ENCODE assay signal across 32 cellular contexts in the genomic region with DNA sequence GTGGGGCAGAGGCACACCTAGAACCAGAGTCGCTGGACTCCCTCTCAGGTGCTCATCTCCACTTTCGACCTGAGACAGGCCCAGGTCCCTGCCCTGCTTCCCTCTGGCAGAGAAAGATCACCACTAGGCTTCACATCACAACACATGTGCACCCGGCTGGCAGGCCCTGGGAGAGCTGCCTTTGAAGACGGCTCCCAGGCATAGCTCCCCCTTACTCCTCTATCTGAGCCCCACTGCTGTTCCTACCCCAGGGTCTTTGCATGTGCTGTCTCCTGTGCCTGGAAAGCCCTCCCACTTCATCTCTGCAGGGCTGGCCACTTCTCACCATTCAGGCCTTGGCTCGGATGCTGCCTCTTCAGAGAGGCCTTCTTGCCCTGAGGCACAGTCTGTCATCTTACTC.
DNase-seq lines count a peak whose midpoint lies in the region; ATAC-seq, FAIRE-seq and TF ChIP-seq lines count a peak whose summit lies in the region.
"Had no signal": no experiment of that assay in that cellular context is flagged by ENCODE, and none has a peak within 500 bp of the region (broad histone marks: within the 10 kb centered on the region; RNA-seq: fewer than 3 reads in every experiment).

No MANE protein-coding gene starts in this region.

- peaks cover 31% of the 10 kb centered on the region for H3K4me1 Mint-ChIP-seq in activated naive CD8-positive, alpha-beta T cell (ENCODE audit: low read depth)
- peaks cover 25% of the 10 kb centered on the region for H3K4me1 Mint-ChIP-seq in activated naive CD8-positive, alpha-beta T cell treated with anti-CD3 and anti-CD28 coated beads for 36 hours
- H3K4me1 Mint-ChIP-seq in T-cell = peaks cover 28 to 58% (median 53%) of the 10 kb centered on the region in 3 donors

- H3K27ac ChIP-seq in kidney (ENCODE audit: low read depth in 2 of 2, low read length in 2 of 2) = no peak overlapping the region
- H3K27ac ChIP-seq in aorta (ENCODE audit: low read depth in 1 of 2, low read length in 2 of 2) = no peak overlapping the region
- H3K27ac ChIP-seq: gastroesophageal sphincter, pancreas, Peyer's patch, SJCRH30, suprapubic skin, uterus had no signal

- no peaks in the 10 kb centered on the region for H3K9me3 Mint-ChIP-seq in activated naive CD8-positive, alpha-beta T cell (ENCODE audit: low read depth)
- no peaks in the 10 kb centered on the region for H3K9me3 Mint-ChIP-seq in activated naive CD8-positive, alpha-beta T cell treated with anti-CD3 and anti-CD28 coated beads for 36 hours
- H3K9me3 Mint-ChIP-seq in T-cell = no peaks in the 10 kb centered on the region
- H3K9me3 Mint-ChIP-seq: activated naive CD8-positive, alpha-beta T cell treated with anti-CD3 and anti-CD28 coated beads, Interleukin-2, amount 10 ng/mL, durations not matched to agents 7 days and 5 days; activated T-cell treated with anti-CD3 and anti-CD28 coated beads, Interleukin-2, amount 50 U/mL, for 72 hours; stimulated activated memory B cell treated with anti-CD40 and anti-IgM and Interleukin-4, amounts not matched to agents 10 μg/mL and 1 μg/mL and 100 μg/mL, for 72 hours had no signal

- H3K9me3 ChIP-seq in kidney (ENCODE audit: control insufficient read depth in 1 of 2, low read length in 2 of 2) = no peaks in the 10 kb centered on the region
- H3K9me3 ChIP-seq in aorta (ENCODE audit: control insufficient read depth, low read length) = no peaks in the 10 kb centered on the region
- H3K9me3 ChIP-seq: gastroesophageal sphincter, pancreas, Peyer's patch, SJCRH30, suprapubic skin, uterus had no signal

- H3K27me3 ChIP-seq in aorta (ENCODE audit: control insufficient read depth in 1 of 2, insufficient read depth in 2 of 2, low read length in 1 of 2) = no peaks in the 10 kb centered on the region
- H3K27me3 ChIP-seq: gastroesophageal sphincter, pancreas, Peyer's patch, suprapubic skin, uterus had no signal

- peak overlapping the region; percentile 43 for H3K27ac Mint-ChIP-seq in activated naive CD8-positive, alpha-beta T cell
- H3K27ac Mint-ChIP-seq in activated naive CD8-positive, alpha-beta T cell treated with anti-CD3 and anti-CD28 coated beads for 36 hours = no peak overlapping the region
- peak overlapping the region; percentile 83 to 90 for H3K27ac Mint-ChIP-seq in T-cell
- H3K27ac Mint-ChIP-seq: activated naive CD8-positive, alpha-beta T cell treated with anti-CD3 and anti-CD28 coated beads, Interleukin-2, amount 10 ng/mL, durations not matched to agents 7 days and 5 days; activated T-cell treated with anti-CD3 and anti-CD28 coated beads, Interleukin-2, amount 50 U/mL, for 72 hours; stimulated activated memory B cell treated with anti-CD40 and anti-IgM and Interleukin-4, amounts not matched to agents 10 μg/mL and 1 μg/mL and 100 μg/mL, for 72 hours had no signal

- WGBS in aorta, 2 donors = 93 to 96% methylated on average over 5 of the region's 5 CpGs

- intact Hi-C loops in kidney (cut with DNase I) (no loop called here), aorta (cut with DNase I) (no loop called here)

- H3K27me3 Mint-ChIP-seq in activated naive CD8-positive, alpha-beta T cell = no peaks in the 10 kb centered on the region
- no peaks in the 10 kb centered on the region for H3K27me3 Mint-ChIP-seq in activated naive CD8-positive, alpha-beta T cell treated with anti-CD3 and anti-CD28 coated beads for 36 hours
- H3K27me3 Mint-ChIP-seq in T-cell = no peaks in the 10 kb centered on the region
- H3K27me3 Mint-ChIP-seq: activated naive CD8-positive, alpha-beta T cell treated with anti-CD3 and anti-CD28 coated beads, Interleukin-2, amount 10 ng/mL, durations not matched to agents 7 days and 5 days; stimulated activated memory B cell treated with anti-CD40 and anti-IgM and Interleukin-4, amounts not matched to agents 10 μg/mL and 1 μg/mL and 100 μg/mL, for 72 hours had no signal

- no peaks in the 10 kb centered on the region for H3K36me3 ChIP-seq in kidney (ENCODE audit: control insufficient read depth in 1 of 2, insufficient read depth in 2 of 2, low read length in 2 of 2)
- no peaks in the 10 kb centered on the region for H3K36me3 ChIP-seq in aorta (ENCODE audit: control insufficient read depth in 1 of 2, insufficient read depth in 2 of 2, low read length in 1 of 2)
- H3K36me3 ChIP-seq: gastroesophageal sphincter, pancreas, Peyer's patch, SJCRH30, suprapubic skin, uterus had no signal

- no peak overlapping the region for H3K4me3 Mint-ChIP-seq in activated naive CD8-positive, alpha-beta T cell
- no peak overlapping the region for H3K4me3 Mint-ChIP-seq in activated naive CD8-positive, alpha-beta T cell treated with anti-CD3 and anti-CD28 coated beads for 36 hours
- H3K4me3 Mint-ChIP-seq in T-cell = no peak overlapping the region
- H3K4me3 Mint-ChIP-seq: activated naive CD8-positive, alpha-beta T cell treated with anti-CD3 and anti-CD28 coated beads, Interleukin-2, amount 10 ng/mL, durations not matched to agents 7 days and 5 days; activated T-cell treated with anti-CD3 and anti-CD28 coated beads, Interleukin-2, amount 50 U/mL, for 72 hours; stimulated activated memory B cell treated with anti-CD40 and anti-IgM and Interleukin-4, amounts not matched to agents 10 μg/mL and 1 μg/mL and 100 μg/mL, for 72 hours had no signal

- FAIRE-seq in kidney (lab: Jason Lieb, UNC) = no peak
- FAIRE-seq: A204.1, endothelial cell of umbilical vein, HTR-8/SVneo, K562, pancreas had no signal

- no peak for TF ChIP-seq CTCF in kidney (IDR thresholded peaks at IDR 0.05; ENCODE audit: borderline replicate concordance, extremely low read depth, insufficient read depth)

- H3K36me3 Mint-ChIP-seq in activated naive CD8-positive, alpha-beta T cell = peaks cover 3% of the 10 kb centered on the region
- H3K36me3 Mint-ChIP-seq in activated naive CD8-positive, alpha-beta T cell treated with anti-CD3 and anti-CD28 coated beads for 36 hours = peaks cover 6% of the 10 kb centered on the region
- peaks cover 28% of the 10 kb centered on the region for H3K36me3 Mint-ChIP-seq in T-cell

- H3K4me1 ChIP-seq in kidney (ENCODE audit: control insufficient read depth in 1 of 2, insufficient read depth in 1 of 2, low read depth in 1 of 2, low read length in 2 of 2) (no peaks in the 10 kb centered on the region), aorta (ENCODE audit: control insufficient read depth in 1 of 2, insufficient read depth in 2 of 2, low read length in 2 of 2) (no peaks in the 10 kb centered on the region)
- H3K4me1 ChIP-seq: gastroesophageal sphincter, pancreas, Peyer's patch, suprapubic skin, uterus had no signal

- no peak overlapping the region for H3K9ac ChIP-seq in kidney (ENCODE audit: low read length in 2 of 2)

- POLR2A ChIA-PET in T-cell (lab: Charles Lee) = no interaction called here

- CTCF ChIA-PET in T-cell (lab: Charles Lee) = no interaction called here

- no peak for ATAC-seq in T-cell (replicated peaks in 1 of 4)
- ATAC-seq in aorta (ENCODE audit: low FRiP score) = no peak
- no peak for ATAC-seq in GM19324 (IDR thresholded peaks at IDR 0.05; ENCODE audit: low FRiP score, unreplicated experiment)
- ATAC-seq: activated T-cell treated with anti-CD3 and anti-CD28 coated beads, Interleukin-2, amount 50 U/mL, for 72 hours; gastroesophageal sphincter; HCT116; K562; left ventricle myocardium superior; pancreas; stimulated activated memory B cell treated with anti-CD40 and anti-IgM and Interleukin-4, amounts not matched to agents 10 μg/mL and 1 μg/mL and 100 μg/mL, for 72 hours had no signal

- no peak overlapping the region for H3K4me3 ChIP-seq in kidney (ENCODE audit: low read length in 2 of 2)
- no peak overlapping the region for H3K4me3 ChIP-seq in aorta (ENCODE audit: low read length in 2 of 2)
- H3K4me3 ChIP-seq: gastroesophageal sphincter, K562, pancreas, Peyer's patch, SJCRH30, suprapubic skin, uterus had no signal

- DNase-seq in activated naive CD8-positive, alpha-beta T cell treated with anti-CD3 and anti-CD28 coated beads for 36 hours = no peak
- DNase-seq in T-cell (no peak), kidney (peak; percentile 24), aorta (peak; percentile 8 to 28), GM19238 (ENCODE audit: insufficient read length, low spot score) (no peak), HK-2 (ENCODE audit: unreplicated experiment) (no peak)
- DNase-seq: activated CD4-positive, alpha-beta T cell treated with anti-CD3 and anti-CD28 coated beads, Interleukin-2, amount 50 U/mL, for 4 hours; activated CD4-positive, CD25-positive, alpha-beta regulatory T cell; activated naive CD8-positive, alpha-beta T cell treated with anti-CD3 and anti-CD28 coated beads, Interleukin-2, amount 10 ng/mL, durations not matched to agents 7 days and 5 days; activated T-cell treated with anti-CD3 and anti-CD28 coated beads, Interleukin-2, amount 50 U/mL, for 72 hours; caudate nucleus; DND-41; hypothalamus; left ventricle myocardium superior; NCI-H1105; NCI-H2081; NCI-H2227 treated with DMSO at 0.1 percent for 48 hours; Peyer's patch; SJCRH30; stimulated activated CD4-positive, alpha-beta T cell treated with anti-CD3 and anti-CD28 coated beads, Interleukin-4, amount 100 ng/mL, for 24 hours; uterus had no signal

Comparison
In these comparisons a context has a peak if more than half of its experiments do, and no peak if none do; other contexts are left out.
1. DNase-seq: peak in kidney (single experiment) and aorta (2 of 2); none in activated naive CD8-positive, alpha-beta T cell treated with anti-CD3 and anti-CD28 coated beads for 36 hours (single experiment), T-cell (0 of 34), GM19238 (single experiment) and HK-2 (single experiment).